12 cellular contexts compared by ENCODE assay signal in genomic region chr4:2761035-2761923, GRCh38. TPM values are rescaled to one million over a fixed set of nuclear protein-coding genes. Genes with fewer than 3 reads are reported as not detected.
DNase-seq lines count a peak whose midpoint lies in the region; ATAC-seq and TF ChIP-seq lines count a peak whose summit lies in the region.
"Had no signal": no experiment of that assay in that cellular context is flagged by ENCODE, and none has a peak within 500 bp of the region (broad histone marks: within the 10 kb centered on the region; RNA-seq: fewer than 3 reads in every experiment).

No MANE protein-coding gene starts in this region.

- TF ChIP-seq CTCF in RWPE2 (IDR thresholded peaks at IDR 0.05; ENCODE audit: poor library complexity, severe bottlenecking) (no peak), foreskin keratinocyte (conservative IDR thresholded peaks at IDR 0.05) (peak; percentile 19), WERI-Rb-1 (IDR thresholded peaks at IDR 0.05; ENCODE audit: low read depth, low read length) (no peak)

- H3K4me1 Mint-ChIP-seq in stimulated activated effector memory CD8-positive, alpha-beta T cell treated with anti-CD3 and anti-CD28 coated beads, Interleukin-12 subunit alpha, Interleukin-12 subunit beta, amount 100 ng/mL, for 72 hours: peaks cover 29% of the 10 kb centered on the region

- H3K27me3 ChIP-seq in RWPE2 (ENCODE audit: insufficient read depth, poor library complexity, severe bottlenecking): no peaks in the 10 kb centered on the region
- H3K27me3 ChIP-seq in foreskin keratinocyte: no peaks in the 10 kb centered on the region
- no peaks in the 10 kb centered on the region for H3K27me3 ChIP-seq in WERI-Rb-1 (ENCODE audit: insufficient read depth, low read depth, severe bottlenecking)

- H3K4me1 ChIP-seq in RWPE2 (ENCODE audit: insufficient read depth, poor library complexity, severe bottlenecking): peaks cover 9% of the 10 kb centered on the region
- no peaks in the 10 kb centered on the region for H3K4me1 ChIP-seq in foreskin keratinocyte

- no peaks in the 10 kb centered on the region for H3K9me3 Mint-ChIP-seq in stimulated activated effector memory CD8-positive, alpha-beta T cell treated with anti-CD3 and anti-CD28 coated beads, Interleukin-12 subunit alpha, Interleukin-12 subunit beta, amount 100 ng/mL, for 72 hours

- no peak overlapping the region for H3K27ac ChIP-seq in RWPE2 (ENCODE audit: poor library complexity, severe bottlenecking)
- no peak overlapping the region for H3K27ac ChIP-seq in foreskin keratinocyte
- no peak overlapping the region for H3K27ac ChIP-seq in WERI-Rb-1
- H3K27ac ChIP-seq: C4-2B had no signal

- ATAC-seq in RWPE2 (ENCODE audit: low read depth) (peak; percentile 10; the same call in 1 of the 3 replicates), foreskin keratinocyte (no peak)
- peak; percentile 25 for ATAC-seq in stimulated activated effector memory CD8-positive, alpha-beta T cell treated with anti-CD3 and anti-CD28 coated beads, Interleukin-12 subunit alpha, Interleukin-12 subunit beta, amount 100 ng/mL, for 72 hours

- H3K9me3 ChIP-seq in RWPE2 (ENCODE audit: severe bottlenecking) (no peaks in the 10 kb centered on the region), WERI-Rb-1 (ENCODE audit: severe bottlenecking) (peaks cover 6% of the 10 kb centered on the region)

- H3K4me3 ChIP-seq in RWPE2 (ENCODE audit: severe bottlenecking) (no peak overlapping the region), WERI-Rb-1 (ENCODE audit: low read depth, low read length) (no peak overlapping the region)

- H3K36me3 ChIP-seq in RWPE2 (ENCODE audit: low read depth) (no peaks in the 10 kb centered on the region), WERI-Rb-1 (no peaks in the 10 kb centered on the region)

- peak overlapping the region; percentile 80 for H3K27ac Mint-ChIP-seq in stimulated activated effector memory CD8-positive, alpha-beta T cell treated with anti-CD3 and anti-CD28 coated beads, Interleukin-12 subunit alpha, Interleukin-12 subunit beta, amount 100 ng/mL, for 72 hours

- no peak overlapping the region for H3K4me3 Mint-ChIP-seq in stimulated activated effector memory CD8-positive, alpha-beta T cell treated with anti-CD3 and anti-CD28 coated beads, Interleukin-12 subunit alpha, Interleukin-12 subunit beta, amount 100 ng/mL, for 72 hours

- H3K36me3 Mint-ChIP-seq in stimulated activated effector memory CD8-positive, alpha-beta T cell treated with anti-CD3 and anti-CD28 coated beads, Interleukin-12 subunit alpha, Interleukin-12 subunit beta, amount 100 ng/mL, for 72 hours: peaks cover 5% of the 10 kb centered on the region

- peak; percentile 25 for DNase-seq in activated naive CD4-positive, alpha-beta T cell treated with Interleukin-2 at 50 U/mL for 16 hours
- DNase-seq in activated naive CD4-positive, alpha-beta T cell (lab: John Stamatoyannopoulos, UW): no peak
- no peak for DNase-seq in RWPE2 (ENCODE audit: low spot score)
- DNase-seq in foreskin keratinocyte: no peak
- no peak for DNase-seq in stimulated activated effector memory CD8-positive, alpha-beta T cell treated with anti-CD3 and anti-CD28 coated beads, Interleukin-12 subunit alpha, Interleukin-12 subunit beta, amount 100 ng/mL, for 72 hours (ENCODE audit: low spot score in 2 of 2)
- DNase-seq in AG20443 (ENCODE audit: low spot score): no peak
- no peak for DNase-seq in WERI-Rb-1
- no peak for DNase-seq in NCI-H2107 treated with DMSO at 0.1 percent for 48 hours (lab: John Stamatoyannopoulos, UW; ENCODE audit: unreplicated experiment)
- DNase-seq: erythroblast, NCI-H1048, SIG-M5 had no signal

RNA-seq across cellular contexts. Expression of gene TNIP2, which starts 5.1 kb away (rescaled TPM):
- total RNA-seq in foreskin keratinocyte: 35.5 and 35.6 TPM in 2 replicates
- 36.6 and 41.3 TPM in 2 replicates for polyA plus RNA-seq in foreskin keratinocyte

RNA-seq across cellular contexts. Expression of gene SH3BP2, which starts 31.6 kb away (rescaled TPM):
- total RNA-seq in foreskin keratinocyte: 12.5 and 15.7 TPM in 2 replicates
- polyA plus RNA-seq in foreskin keratinocyte: 8.3 and 10.8 TPM in 2 replicates
